ENCODE assay signal across 8 cellular contexts in genomic region chr15:72375501-72375845, GRCh38. TPM values are rescaled to one million over a fixed set of nuclear protein-coding genes. Genes with fewer than 3 reads are reported as not detected.
DNase-seq lines count a peak whose midpoint lies in the region; ATAC-seq, FAIRE-seq and TF ChIP-seq lines count a peak whose summit lies in the region.

No MANE protein-coding gene starts in this region.

- 10% methylated on average over 1 of the region's 17 CpGs for WGBS in right lobe of liver (ENCODE audit: insufficient coverage, low coverage, low lambda C conversion rate, missing lambda C conversion rate)
- WGBS in testis, 2 donors: 0 to 1% methylated on average over 16 to 17 of the region's 17 CpGs

- TF ChIP-seq POLR2A in right lobe of liver (IDR thresholded peaks at IDR 0.05) (no peak), testis (IDR thresholded peaks at IDR 0.05) (no peak)

- H3K9me3 ChIP-seq in KOPT-K1 (ENCODE audit: insufficient read depth, low read length, poor library complexity, severe bottlenecking) (no peaks in the 10 kb centered on the region), right lobe of liver (no peaks in the 10 kb centered on the region), testis (no peaks in the 10 kb centered on the region)

- intact Hi-C loops in right lobe of liver (cut with DNase I) (no loop called here), testis (cut with DNase I; ENCODE audit: low total_unique reads) (loop anchor here (5.0 kb wide), 1 partner anchor 178 kb away; the partner anchor contains the start of gene GRAMD2A)

- H3K27me3 ChIP-seq in bronchial epithelial cell (ENCODE audit: control insufficient read depth, insufficient read depth, low read length): no peaks in the 10 kb centered on the region
- H3K27me3 ChIP-seq in right lobe of liver: no peaks in the 10 kb centered on the region
- no peaks in the 10 kb centered on the region for H3K27me3 ChIP-seq in testis

- ATAC-seq in GM21786 (IDR thresholded peaks at IDR 0.05; ENCODE audit: unreplicated experiment) (peak; percentile 29), right lobe of liver (peak; percentile 65 to 74 (median 72))

- H3K36me3 ChIP-seq in KOPT-K1 (ENCODE audit: insufficient read depth, low read length) (peaks cover 9% of the 10 kb centered on the region; the same call in 1 of the 2 replicates), bronchial epithelial cell (ENCODE audit: control insufficient read depth, insufficient read depth, low read length) (no peaks in the 10 kb centered on the region), right lobe of liver (no peaks in the 10 kb centered on the region), testis (ENCODE audit: low read depth, missing control alignments) (no peaks in the 10 kb centered on the region)

- no peak for FAIRE-seq in bronchial epithelial cell (lab: Jason Lieb, UNC)

- peaks cover 0 to 38% (median 0%) of the 10 kb centered on the region in 4 donors for H3K4me1 ChIP-seq in right lobe of liver
- H3K4me1 ChIP-seq in testis: peaks cover 13% of the 10 kb centered on the region

- H3K4me3 ChIP-seq in GM12865 (ENCODE audit: low read depth, low read length) (peak overlapping the region; percentile 97), bronchial epithelial cell (ENCODE audit: low read depth, low read length) (peak overlapping the region; percentile 54), right lobe of liver (peak overlapping the region; percentile 89 to 100 (median 90)), testis (peak overlapping the region; percentile 75 to 88)

- TF ChIP-seq CTCF in GM12865 (IDR thresholded peaks at IDR 0.05; ENCODE audit: insufficient read depth, low read depth, low read length, missing control alignments) (no peak), bronchial epithelial cell (IDR thresholded peaks at IDR 0.05; ENCODE audit: insufficient read depth, low read length, severe bottlenecking) (no peak), right lobe of liver (IDR thresholded peaks at IDR 0.05) (no peak), testis (IDR thresholded peaks at IDR 0.05) (no peak)

- H3K27ac ChIP-seq in KOPT-K1 (ENCODE audit: low read depth, low read length, poor library complexity, severe bottlenecking): peak overlapping the region; percentile 70
- peak overlapping the region; percentile 83 to 94 (median 92) for H3K27ac ChIP-seq in right lobe of liver
- peak overlapping the region; percentile 80 to 93 for H3K27ac ChIP-seq in testis

- DNase-seq in GM12865 (ENCODE audit: low read depth) (no peak), bronchial epithelial cell (ENCODE audit: low read depth) (peak; percentile 40), right lobe of liver (peak in 2 of 3 donors; percentile 70 to 75), testis (no peak), SKM-1 treated with dmso at 0.1 percent for 144 hours (lab: John Stamatoyannopoulos, UW; ENCODE audit: unreplicated experiment) (no peak), OCI-M2 (lab: John Stamatoyannopoulos, UW; ENCODE audit: unreplicated experiment) (no peak)

RNA-seq across cellular contexts. Expression of gene HEXA, which starts 0.3 kb away (rescaled TPM):
- total RNA-seq in bronchial epithelial cell (32.3 and 48.7 TPM in 2 replicates), right lobe of liver (100 to 1,000 TPM in 1 of 6 experiments, 10 to 100 TPM in 5; 55.9 to 107 (median 65.3) TPM), testis (100 to 1,000 TPM; 110 to 188 TPM)
- 129 TPM for polyA plus RNA-seq in testis (ENCODE audit: insufficient read depth, low read depth, low replicate concordance)

RNA-seq across cellular contexts. Expression of gene TMEM202, which starts 22.6 kb away (rescaled TPM):
- not detected in 2 replicates for total RNA-seq in bronchial epithelial cell
- total RNA-seq in right lobe of liver: not detected
- 1 to 10 TPM; 3.5 to 6.3 TPM for total RNA-seq in testis
- polyA plus RNA-seq in testis (ENCODE audit: insufficient read depth, low read depth, low replicate concordance): 52.1 TPM

RNA-seq across cellular contexts. Expression of gene CELF6, which starts 55.5 kb away (rescaled TPM):
- total RNA-seq in bronchial epithelial cell (under 0.01 TPM in 1 of 2 replicates, not detected in the other), right lobe of liver (1 to 10 TPM in 4 of 6 experiments, under 1 TPM in 2; 0.47 to 1.7 (median 1.2) TPM), testis (10 to 100 TPM; 19.2 to 22.0 TPM)
- polyA plus RNA-seq in testis (ENCODE audit: insufficient read depth, low read depth, low replicate concordance): 10.1 TPM

Comparison
In these comparisons a context has a peak if more than half of its experiments do, and no peak if none do; other contexts are left out.
1. DNase-seq: peak in bronchial epithelial cell (single experiment) and right lobe of liver (2 of 3); none in GM12865 (single experiment), testis (single experiment), SKM-1 treated with dmso at 0.1 percent for 144 hours (single experiment) and OCI-M2 (single experiment).
2. RNA of gene CELF6, which starts 55.5 kb away (total RNA-seq): 19.2 to 22.0 TPM in testis; 0.47 to 1.7 TPM in right lobe of liver and under 0.01 TPM in bronchial epithelial cell; every median in the first group is over 4 times any median in the second.
3. Peak in every context shown above with its lines, with median percentiles within 50 percentile points of each other: H3K4me3 ChIP-seq and H3K27ac ChIP-seq.